Comparison of ENCODE assay signal across 8 cellular contexts in the genomic region with DNA sequence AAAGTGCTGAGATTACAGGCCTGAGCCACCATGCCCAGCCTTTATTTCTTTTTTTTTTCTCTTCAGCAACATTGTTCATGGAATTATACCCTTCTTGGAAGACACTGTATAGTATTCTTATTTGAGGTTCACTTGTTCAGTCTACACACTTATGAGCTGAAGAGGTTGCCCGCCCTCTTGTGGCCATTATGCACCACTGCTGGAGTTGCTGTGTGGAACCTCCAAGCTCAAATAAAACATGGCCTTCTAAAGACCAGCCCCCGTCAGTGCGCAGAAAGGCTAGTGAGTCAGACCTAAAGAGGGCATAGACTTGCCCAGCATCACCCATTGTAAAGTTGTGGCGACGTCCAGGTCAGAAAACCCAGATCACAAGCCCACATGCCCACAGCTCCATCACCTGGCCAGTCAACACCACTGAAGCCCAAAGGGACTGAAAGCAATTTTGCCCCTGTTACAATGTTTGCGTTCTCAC. TPM values are rescaled to one million over a fixed set of nuclear protein-coding genes. Genes with fewer than 3 reads are reported as not detected.
DNase-seq lines count a peak whose midpoint lies in the region; ATAC-seq and TF ChIP-seq lines count a peak whose summit lies in the region.

No MANE protein-coding gene starts in this region.

- H3K4me3 ChIP-seq in fibroblast of villous mesenchyme (ENCODE audit: low read depth, low read length) = no peak overlapping the region
- no peak overlapping the region for H3K4me3 ChIP-seq in transverse colon

- H3K9me3 ChIP-seq in transverse colon = no peaks in the 10 kb centered on the region

- H3K9me3 Mint-ChIP-seq in CD14-positive monocyte = no peaks in the 10 kb centered on the region

- in situ Hi-C loops in transverse colon (cut with MboI; ENCODE audit: low pct_ligation_motif_present in 1 of 4, low pct_unique_long_range_greater_than_20kb in 1 of 4, low sequenced_read_pairs in 3 of 4) = no loop called here

- TF ChIP-seq POLR2A in transverse colon (IDR thresholded peaks at IDR 0.05) = no peak

- TF ChIP-seq CTCF in CD14-positive monocyte (IDR thresholded peaks at IDR 0.05) (peak; percentile 84), fibroblast of villous mesenchyme (IDR thresholded peaks at IDR 0.05; ENCODE audit: insufficient read depth, low read depth, low read length) (peak; percentile 93), transverse colon (IDR thresholded peaks at IDR 0.05) (peak; percentile 88 to 93 (median 91))

- intact Hi-C loops in CD14-positive monocyte (cut with micrococcal nuclease) = no loop called here
- intact Hi-C loops in transverse colon (cut with DNase I; ENCODE audit: low total_unique reads) = no loop called here

- DNase-seq in CD14-positive monocyte (ENCODE audit: low spot score) (peak; percentile 53), LHCN-M2 (ENCODE audit: low read depth) (peak; percentile 91), RKO (ENCODE audit: low spot score) (peak; percentile 94), fibroblast of villous mesenchyme (ENCODE audit: low read depth) (peak; percentile 88), nucleus accumbens (lab: John Stamatoyannopoulos, UW) (peak in 46 of 56 donors; percentile 19 to 87 (median 59)), transverse colon (peak; percentile 78)
- peak; percentile 14 for DNase-seq in activated T-helper 1 cell treated with anti-CD3 and anti-CD28 coated beads, Interleukin-2, amount 50 U/mL, for 16 hours (ENCODE audit: low read depth in 1 of 2, low spot score in 1 of 2)

- H3K4me1 Mint-ChIP-seq in CD14-positive monocyte = peaks cover 2% of the 10 kb centered on the region

- H3K36me3 Mint-ChIP-seq in CD14-positive monocyte = no peaks in the 10 kb centered on the region

- no peak for TF ChIP-seq EP300 in transverse colon (IDR thresholded peaks at IDR 0.05; ENCODE audit: low read depth)

- no peaks in the 10 kb centered on the region for H3K27me3 ChIP-seq in transverse colon

- peak; percentile 77 for ATAC-seq in GM19463 (IDR thresholded peaks at IDR 0.05; ENCODE audit: unreplicated experiment)

- H3K36me3 ChIP-seq in transverse colon = no peaks in the 10 kb centered on the region

- peaks cover 0 to 3% (median 1%) of the 10 kb centered on the region in 3 donors for H3K27me3 Mint-ChIP-seq in CD14-positive monocyte (ENCODE audit: low read depth in 3 of 3)

- H3K4me3 Mint-ChIP-seq in CD14-positive monocyte = no peak overlapping the region

- H3K27ac ChIP-seq in transverse colon = no peak overlapping the region

- 8 to 19% methylated on average over 2 to 6 of the region's 6 CpGs for WGBS in transverse colon (ENCODE audit: low coverage in 1 of 2), 2 donors

- H3K27ac Mint-ChIP-seq in CD14-positive monocyte = peak overlapping the region in 1 of 7 donors; percentile 41

- peaks cover 0 to 8% (median 3%) of the 10 kb centered on the region in 4 donors for H3K4me1 ChIP-seq in transverse colon

RNA-seq across cellular contexts. Expression of a gene that starts 20.4 kb away (rescaled TPM):
- not detected for polyA plus RNA-seq in CD14-positive monocyte
- total RNA-seq in LHCN-M2 (2014; rRNA removed) (1.3 and 2.4 TPM in 2 replicates), fibroblast of villous mesenchyme (3.2 and 3.9 TPM in 2 replicates), transverse colon (1 to 10 TPM in 3 of 4 donors, not detected in 1; 1.9 to 7.0 (median 2.3) TPM)
- 0.62 TPM for polyA plus RNA-seq in LHCN-M2 (2012)

RNA-seq across cellular contexts. Expression of a gene that starts 24.1 kb away (rescaled TPM):
- polyA plus RNA-seq in CD14-positive monocyte = not detected
- total RNA-seq in LHCN-M2 (2014; rRNA removed) (14.7 and 16.6 TPM in 2 replicates), fibroblast of villous mesenchyme (2.6 and 3.0 TPM in 2 replicates), transverse colon (10 to 100 TPM in 1 of 4 donors, 1 to 10 TPM in 3; 1.3 to 69.9 (median 3.6) TPM)
- 6.9 TPM for polyA plus RNA-seq in LHCN-M2 (2012)

RNA-seq across cellular contexts. Expression of a gene that starts 25.3 kb away (rescaled TPM):
- 10 to 100 TPM; 10.3 to 12.2 TPM for polyA plus RNA-seq in CD14-positive monocyte
- total RNA-seq in LHCN-M2 (2014; rRNA removed) = 136 and 149 TPM in 2 replicates
- 113 TPM for polyA plus RNA-seq in LHCN-M2 (2012)
- total RNA-seq in fibroblast of villous mesenchyme = 52.8 and 81.2 TPM in 2 replicates
- total RNA-seq in transverse colon = 10 to 100 TPM; 13.3 to 35.5 (median 27.6) TPM

RNA-seq across cellular contexts. Expression of a gene that starts 47.2 kb away (rescaled TPM):
- not detected for polyA plus RNA-seq in CD14-positive monocyte
- total RNA-seq in LHCN-M2 (2014; rRNA removed) = not detected in 2 replicates
- not detected for polyA plus RNA-seq in LHCN-M2 (2012)
- total RNA-seq in fibroblast of villous mesenchyme = not detected in 2 replicates
- not detected for total RNA-seq in transverse colon

RNA-seq across cellular contexts. Expression of a gene that starts 48.6 kb away (rescaled TPM):
- not detected for polyA plus RNA-seq in CD14-positive monocyte
- total RNA-seq in LHCN-M2 (2014; rRNA removed) (2.6 and 2.7 TPM in 2 replicates), fibroblast of villous mesenchyme (0.32 and 0.43 TPM in 2 replicates), transverse colon (1,000 to 10,000 TPM in 2 of 4 donors, 100 to 1,000 TPM in 2; 228 to 1,657 (median 1,038) TPM)
- 4.3 TPM for polyA plus RNA-seq in LHCN-M2 (2012)

Comparison
In these comparisons a context has a peak if more than half of its experiments do, and no peak if none do; other contexts are left out.
1. DNase-seq: peak in every context shown above with its lines; median percentile 94 in RKO; 91 in LHCN-M2; 88 in fibroblast of villous mesenchyme; 78 in transverse colon; 59 in nucleus accumbens; 53 in CD14-positive monocyte; 14 in activated T-helper 1 cell treated with anti-CD3 and anti-CD28 coated beads, Interleukin-2, amount 50 U/mL, for 16 hours.